Comparison of ENCODE assay signal across 1 cellular context in the genomic region with DNA sequence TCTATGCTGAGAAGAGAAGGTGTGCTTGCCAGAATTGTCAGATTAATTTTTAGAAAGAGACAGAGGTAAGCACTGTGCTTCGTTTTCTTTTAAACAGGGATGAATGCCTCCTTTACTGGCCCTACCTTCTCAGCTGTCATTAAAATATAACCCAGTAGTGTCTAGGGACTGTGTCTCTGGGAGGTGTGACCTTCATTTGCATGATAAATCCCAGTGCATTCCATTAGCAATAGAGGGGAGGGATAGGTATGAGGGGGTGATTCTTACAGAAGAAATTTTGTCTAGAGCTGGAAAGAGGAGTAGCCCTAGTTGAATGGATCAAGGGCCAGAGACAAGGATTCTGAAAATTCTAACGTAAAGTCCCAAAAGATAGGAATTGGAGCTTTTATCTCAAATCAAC.
TF ChIP-seq lines count a peak whose summit lies in the region.

No MANE protein-coding gene starts in this region.

TF ChIP-seq in WTC11, 78 proteins besides CTCF, POLR2A, EP300 and RAD21 (continued from another document):
- TF ChIP-seq, protein P1, sequence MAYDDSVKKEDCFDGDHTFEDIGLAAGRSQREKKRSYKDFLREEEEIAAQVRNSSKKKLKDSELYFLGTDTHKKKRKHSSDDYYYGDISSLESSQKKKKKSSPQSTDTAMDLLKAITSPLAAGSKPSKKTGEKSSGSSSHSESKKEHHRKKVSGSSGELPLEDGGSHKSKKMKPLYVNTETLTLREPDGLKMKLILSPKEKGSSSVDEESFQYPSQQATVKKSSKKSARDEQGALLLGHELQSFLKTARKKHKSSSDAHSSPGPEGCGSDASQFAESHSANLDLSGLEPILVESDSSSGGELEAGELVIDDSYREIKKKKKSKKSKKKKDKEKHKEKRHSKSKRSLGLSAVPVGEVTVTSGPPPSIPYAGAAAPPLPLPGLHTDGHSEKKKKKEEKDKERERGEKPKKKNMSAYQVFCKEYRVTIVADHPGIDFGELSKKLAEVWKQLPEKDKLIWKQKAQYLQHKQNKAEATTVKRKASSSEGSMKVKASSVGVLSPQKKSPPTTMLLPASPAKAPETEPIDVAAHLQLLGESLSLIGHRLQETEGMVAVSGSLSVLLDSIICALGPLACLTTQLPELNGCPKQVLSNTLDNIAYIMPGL (CRISPR knock-in tag; IDR thresholded peaks at IDR 0.05), result no peak
- TF ChIP-seq GTF2I (CRISPR knock-in tag; conservative IDR thresholded peaks at IDR 0.05), result no peak
- TF ChIP-seq, protein P2, sequence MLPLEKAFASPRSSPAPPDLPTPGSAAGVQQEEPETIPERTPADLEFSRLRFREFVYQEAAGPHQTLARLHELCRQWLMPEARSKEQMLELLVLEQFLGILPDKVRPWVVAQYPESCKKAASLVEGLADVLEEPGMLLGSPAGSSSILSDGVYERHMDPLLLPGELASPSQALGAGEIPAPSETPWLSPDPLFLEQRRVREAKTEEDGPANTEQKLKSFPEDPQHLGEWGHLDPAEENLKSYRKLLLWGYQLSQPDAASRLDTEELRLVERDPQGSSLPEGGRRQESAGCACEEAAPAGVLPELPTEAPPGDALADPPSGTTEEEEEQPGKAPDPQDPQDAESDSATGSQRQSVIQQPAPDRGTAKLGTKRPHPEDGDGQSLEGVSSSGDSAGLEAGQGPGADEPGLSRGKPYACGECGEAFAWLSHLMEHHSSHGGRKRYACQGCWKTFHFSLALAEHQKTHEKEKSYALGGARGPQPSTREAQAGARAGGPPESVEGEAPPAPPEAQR (CRISPR knock-in tag; IDR thresholded peaks at IDR 0.05), result no peak
- TF ChIP-seq, protein P3, sequence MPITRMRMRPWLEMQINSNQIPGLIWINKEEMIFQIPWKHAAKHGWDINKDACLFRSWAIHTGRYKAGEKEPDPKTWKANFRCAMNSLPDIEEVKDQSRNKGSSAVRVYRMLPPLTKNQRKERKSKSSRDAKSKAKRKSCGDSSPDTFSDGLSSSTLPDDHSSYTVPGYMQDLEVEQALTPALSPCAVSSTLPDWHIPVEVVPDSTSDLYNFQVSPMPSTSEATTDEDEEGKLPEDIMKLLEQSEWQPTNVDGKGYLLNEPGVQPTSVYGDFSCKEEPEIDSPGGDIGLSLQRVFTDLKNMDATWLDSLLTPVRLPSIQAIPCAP (CRISPR knock-in tag; IDR thresholded peaks at IDR 0.05), result no peak
- TF ChIP-seq ZNF232 (CRISPR knock-in tag; IDR thresholded peaks at IDR 0.05), result no peak
- TF ChIP-seq NR1H2 (CRISPR knock-in tag; IDR thresholded peaks at IDR 0.05), result no peak
